1 cellular context compared by ENCODE assay signal in the genomic region with DNA sequence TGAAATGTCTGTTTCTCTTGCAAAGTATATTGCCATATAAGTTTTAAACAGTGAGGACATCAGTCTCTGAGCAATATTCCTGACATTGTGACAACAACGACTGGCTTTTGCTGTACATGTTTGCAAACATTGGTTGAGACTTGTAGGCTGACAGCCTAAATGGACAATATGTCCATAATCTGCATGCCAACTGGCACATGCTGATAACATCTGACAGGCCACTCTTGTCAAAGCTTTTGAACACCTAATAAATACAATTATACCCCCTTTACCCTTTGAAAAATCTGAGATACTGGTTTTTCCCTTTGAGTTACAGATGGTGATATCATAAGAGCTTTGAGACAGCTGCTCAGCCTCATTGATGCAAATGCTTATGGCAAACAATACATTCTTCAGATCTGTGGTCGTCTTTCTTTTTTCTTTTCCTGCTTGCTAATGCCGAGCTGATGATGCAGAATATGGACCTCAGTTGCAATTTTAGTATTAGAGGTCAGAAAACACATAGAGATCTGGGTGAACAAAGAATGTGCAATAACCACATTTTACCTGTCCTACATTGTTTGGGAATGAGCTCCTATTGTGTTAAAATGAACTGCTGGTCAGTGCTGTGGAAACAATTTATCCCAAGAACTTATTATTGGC.
TF ChIP-seq lines count a peak whose summit lies in the region.

No MANE protein-coding gene starts in this region.

TF ChIP-seq in IMR-90, 13 proteins besides CTCF, POLR2A, EP300 and RAD21 (continued from another document):
- TF ChIP-seq, protein P1, sequence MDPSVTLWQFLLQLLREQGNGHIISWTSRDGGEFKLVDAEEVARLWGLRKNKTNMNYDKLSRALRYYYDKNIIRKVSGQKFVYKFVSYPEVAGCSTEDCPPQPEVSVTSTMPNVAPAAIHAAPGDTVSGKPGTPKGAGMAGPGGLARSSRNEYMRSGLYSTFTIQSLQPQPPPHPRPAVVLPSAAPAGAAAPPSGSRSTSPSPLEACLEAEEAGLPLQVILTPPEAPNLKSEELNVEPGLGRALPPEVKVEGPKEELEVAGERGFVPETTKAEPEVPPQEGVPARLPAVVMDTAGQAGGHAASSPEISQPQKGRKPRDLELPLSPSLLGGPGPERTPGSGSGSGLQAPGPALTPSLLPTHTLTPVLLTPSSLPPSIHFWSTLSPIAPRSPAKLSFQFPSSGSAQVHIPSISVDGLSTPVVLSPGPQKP (IDR thresholded peaks at IDR 0.05; ENCODE audit: borderline replicate concordance, low read depth, low read length): no peak
- TF ChIP-seq NFE2L2 (IDR thresholded peaks at IDR 0.05; ENCODE audit: low read depth, low read length): no peak
- TF ChIP-seq RFX5 (IDR thresholded peaks at IDR 0.05; ENCODE audit: low read depth, low read length): no peak
- TF ChIP-seq, protein P2, sequence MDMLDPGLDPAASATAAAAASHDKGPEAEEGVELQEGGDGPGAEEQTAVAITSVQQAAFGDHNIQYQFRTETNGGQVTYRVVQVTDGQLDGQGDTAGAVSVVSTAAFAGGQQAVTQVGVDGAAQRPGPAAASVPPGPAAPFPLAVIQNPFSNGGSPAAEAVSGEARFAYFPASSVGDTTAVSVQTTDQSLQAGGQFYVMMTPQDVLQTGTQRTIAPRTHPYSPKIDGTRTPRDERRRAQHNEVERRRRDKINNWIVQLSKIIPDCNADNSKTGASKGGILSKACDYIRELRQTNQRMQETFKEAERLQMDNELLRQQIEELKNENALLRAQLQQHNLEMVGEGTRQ (IDR thresholded peaks at IDR 0.05; ENCODE audit: low read depth, low read length): no peak
- no peak for TF ChIP-seq MAFK (IDR thresholded peaks at IDR 0.05; ENCODE audit: low read depth, low read length)
- TF ChIP-seq CEBPB (IDR thresholded peaks at IDR 0.05; ENCODE audit: low read depth, low read length): no peak
